16 cellular contexts compared by ENCODE assay signal in genomic region chr1:228939001-228939691, GRCh38.
DNase-seq lines count a peak whose midpoint lies in the region; ATAC-seq and TF ChIP-seq lines count a peak whose summit lies in the region.
"Had no signal": no experiment of that assay in that cellular context is flagged by ENCODE, and none has a peak within 500 bp of the region (broad histone marks: within the 10 kb centered on the region; RNA-seq: fewer than 3 reads in every experiment).

No MANE protein-coding gene starts in this region.

- no peak for ATAC-seq in activated naive CD8-positive, alpha-beta T cell treated with anti-CD3 and anti-CD28 coated beads, Interleukin-2, amount 10 ng/mL, durations not matched to agents 7 days and 5 days (ENCODE audit: low read depth)
- ATAC-seq in activated CD8-positive, alpha-beta T cell treated with anti-CD3 and anti-CD28 coated beads, Interleukin-2, amount 10 ng/mL, durations not matched to agents 7 days and 5 days = no peak
- ATAC-seq in GM19324 (IDR thresholded peaks at IDR 0.05; ENCODE audit: low FRiP score, unreplicated experiment) (no peak), HG03196 (IDR thresholded peaks at IDR 0.05; ENCODE audit: unreplicated experiment) (no peak), GM18505 (IDR thresholded peaks at IDR 0.05; ENCODE audit: unreplicated experiment) (no peak)

- H3K4me1 ChIP-seq in muscle layer of duodenum (ENCODE audit: control insufficient read depth in 1 of 2, insufficient read depth in 2 of 2, low read length in 2 of 2) (peaks cover 0 to 17% of the 10 kb centered on the region in 2 donors), tibial artery (peaks cover 0 to 21% (median 12%) of the 10 kb centered on the region in 4 donors)

- H3K27me3 ChIP-seq in muscle layer of duodenum (ENCODE audit: low read depth, low read length) (no peaks in the 10 kb centered on the region), tibial artery (no peaks in the 10 kb centered on the region)

- intact Hi-C loops in tibial artery (cut with DNase I; ENCODE audit: low total_unique reads) = no loop called here

- no peak for TF ChIP-seq CTCF in tibial artery (IDR thresholded peaks at IDR 0.05)

- H3K4me3 ChIP-seq in muscle layer of duodenum (ENCODE audit: low read depth in 1 of 2, low read length in 2 of 2) (no peak overlapping the region), tibial artery (no peak overlapping the region)
- H3K4me3 ChIP-seq: cardiac muscle cell had no signal

- no peaks in the 10 kb centered on the region for H3K36me3 Mint-ChIP-seq in activated naive CD8-positive, alpha-beta T cell treated with anti-CD3 and anti-CD28 coated beads, Interleukin-2, amount 10 ng/mL, durations not matched to agents 7 days and 5 days
- no peaks in the 10 kb centered on the region for H3K36me3 Mint-ChIP-seq in activated naive CD8-positive, alpha-beta T cell treated with anti-CD3 and anti-CD28 coated beads for 36 hours
- H3K36me3 Mint-ChIP-seq in activated CD8-positive, alpha-beta T cell treated with anti-CD3 and anti-CD28 coated beads, Interleukin-2, amount 10 ng/mL, durations not matched to agents 7 days and 5 days (ENCODE audit: low read depth) = no peaks in the 10 kb centered on the region
- H3K36me3 Mint-ChIP-seq: memory B cell had no signal

- peaks cover 51% of the 10 kb centered on the region for H3K4me1 Mint-ChIP-seq in activated naive CD8-positive, alpha-beta T cell treated with anti-CD3 and anti-CD28 coated beads, Interleukin-2, amount 10 ng/mL, durations not matched to agents 7 days and 5 days
- H3K4me1 Mint-ChIP-seq in activated naive CD8-positive, alpha-beta T cell treated with anti-CD3 and anti-CD28 coated beads for 36 hours = peaks cover 39% of the 10 kb centered on the region
- H3K4me1 Mint-ChIP-seq in activated CD8-positive, alpha-beta T cell treated with anti-CD3 and anti-CD28 coated beads, Interleukin-2, amount 10 ng/mL, durations not matched to agents 7 days and 5 days (ENCODE audit: low read depth) = peaks cover 62% of the 10 kb centered on the region
- H3K4me1 Mint-ChIP-seq: memory B cell had no signal

- no peak for DNase-seq in activated naive CD8-positive, alpha-beta T cell treated with anti-CD3 and anti-CD28 coated beads, Interleukin-2, amount 10 ng/mL, durations not matched to agents 7 days and 5 days
- DNase-seq in activated naive CD8-positive, alpha-beta T cell treated with anti-CD3 and anti-CD28 coated beads for 36 hours = no peak
- DNase-seq in activated CD8-positive, alpha-beta T cell treated with anti-CD3 and anti-CD28 coated beads, Interleukin-2, amount 10 ng/mL, durations not matched to agents 7 days and 5 days = no peak
- DNase-seq in tibial artery = no peak
- DNase-seq: DMS 273 treated with DMSO at 0.1 percent for 48 hours; foreskin fibroblast; NCI-H1417 treated with DMSO at 0.1 percent for 48 hours; OCI-M1; stimulated activated CD4-positive, alpha-beta T cell treated with anti-CD3 and anti-CD28 coated beads, Interleukin-12 subunit alpha, Interleukin-12 subunit beta, amount 100 ng/mL, for 4 hours had no signal

- CTCF ChIA-PET in activated CD8-positive, alpha-beta T cell treated with anti-CD3 and anti-CD28 coated beads, Interleukin-2, amount 10 ng/mL, durations not matched to agents 7 days and 5 days (lab: Charles Lee) = no interaction called here

- peak overlapping the region; percentile 91 for H3K27ac Mint-ChIP-seq in activated naive CD8-positive, alpha-beta T cell treated with anti-CD3 and anti-CD28 coated beads, Interleukin-2, amount 10 ng/mL, durations not matched to agents 7 days and 5 days
- no peak overlapping the region for H3K27ac Mint-ChIP-seq in activated naive CD8-positive, alpha-beta T cell treated with anti-CD3 and anti-CD28 coated beads for 36 hours
- H3K27ac Mint-ChIP-seq in activated CD8-positive, alpha-beta T cell treated with anti-CD3 and anti-CD28 coated beads, Interleukin-2, amount 10 ng/mL, durations not matched to agents 7 days and 5 days = peak overlapping the region; percentile 89
- H3K27ac Mint-ChIP-seq: activated naive CD4-positive, alpha-beta T cell treated with anti-CD3 and anti-CD28 coated beads for 36 hours; memory B cell had no signal

- H3K27ac ChIP-seq in muscle layer of duodenum (ENCODE audit: low read length) (peak overlapping the region; percentile 66), tibial artery (peak overlapping the region; percentile 63 to 68)
- H3K27ac ChIP-seq: cardiac muscle cell had no signal

- H3K9me3 ChIP-seq in muscle layer of duodenum (ENCODE audit: control insufficient read depth in 1 of 2, low read length in 2 of 2) (no peaks in the 10 kb centered on the region), tibial artery (no peaks in the 10 kb centered on the region)

- no peak for TF ChIP-seq POLR2A in GM18505 (IDR thresholded peaks at IDR 0.05; ENCODE audit: borderline replicate concordance, extremely low read depth, insufficient read depth, insufficient read length)

- H3K4me3 Mint-ChIP-seq in activated naive CD8-positive, alpha-beta T cell treated with anti-CD3 and anti-CD28 coated beads, Interleukin-2, amount 10 ng/mL, durations not matched to agents 7 days and 5 days = peak overlapping the region; percentile 57
- no peak overlapping the region for H3K4me3 Mint-ChIP-seq in activated naive CD8-positive, alpha-beta T cell treated with anti-CD3 and anti-CD28 coated beads for 36 hours
- H3K4me3 Mint-ChIP-seq in activated CD8-positive, alpha-beta T cell treated with anti-CD3 and anti-CD28 coated beads, Interleukin-2, amount 10 ng/mL, durations not matched to agents 7 days and 5 days = peak overlapping the region; percentile 49
- H3K4me3 Mint-ChIP-seq: activated naive CD4-positive, alpha-beta T cell treated with anti-CD3 and anti-CD28 coated beads for 36 hours; memory B cell had no signal

- H3K36me3 ChIP-seq in muscle layer of duodenum (ENCODE audit: control insufficient read depth in 1 of 2, insufficient read depth in 2 of 2, low read length in 2 of 2) = no peaks in the 10 kb centered on the region
- H3K36me3 ChIP-seq in tibial artery = no peaks in the 10 kb centered on the region
- H3K36me3 ChIP-seq: cardiac muscle cell had no signal

- no peaks in the 10 kb centered on the region for H3K27me3 Mint-ChIP-seq in activated naive CD8-positive, alpha-beta T cell treated with anti-CD3 and anti-CD28 coated beads, Interleukin-2, amount 10 ng/mL, durations not matched to agents 7 days and 5 days
- no peaks in the 10 kb centered on the region for H3K27me3 Mint-ChIP-seq in activated naive CD8-positive, alpha-beta T cell treated with anti-CD3 and anti-CD28 coated beads for 36 hours
- no peaks in the 10 kb centered on the region for H3K27me3 Mint-ChIP-seq in activated CD8-positive, alpha-beta T cell treated with anti-CD3 and anti-CD28 coated beads, Interleukin-2, amount 10 ng/mL, durations not matched to agents 7 days and 5 days (ENCODE audit: low read depth)

- POLR2A ChIA-PET in activated naive CD8-positive, alpha-beta T cell treated with anti-CD3 and anti-CD28 coated beads, Interleukin-2, amount 10 ng/mL, durations not matched to agents 7 days and 5 days (lab: Charles Lee) = interaction anchor here (1.4 to 1.6 kb wide), 3 partner anchors 11 to 191 kb away, joined by 4 to 6 read pairs (median 5); no protein-coding TSS in a partner anchor
- POLR2A ChIA-PET in activated CD8-positive, alpha-beta T cell treated with anti-CD3 and anti-CD28 coated beads, Interleukin-2, amount 10 ng/mL, durations not matched to agents 7 days and 5 days (lab: Charles Lee) = interaction anchor here (0.9 to 1.2 kb wide), 3 partner anchors 11 to 133 kb away, joined by 3 to 4 read pairs (median 4); no protein-coding TSS in a partner anchor

- H3K9me3 Mint-ChIP-seq in activated naive CD8-positive, alpha-beta T cell treated with anti-CD3 and anti-CD28 coated beads, Interleukin-2, amount 10 ng/mL, durations not matched to agents 7 days and 5 days = no peaks in the 10 kb centered on the region
- H3K9me3 Mint-ChIP-seq in activated naive CD8-positive, alpha-beta T cell treated with anti-CD3 and anti-CD28 coated beads for 36 hours = no peaks in the 10 kb centered on the region
- no peaks in the 10 kb centered on the region for H3K9me3 Mint-ChIP-seq in activated CD8-positive, alpha-beta T cell treated with anti-CD3 and anti-CD28 coated beads, Interleukin-2, amount 10 ng/mL, durations not matched to agents 7 days and 5 days (ENCODE audit: insufficient read depth)
- H3K9me3 Mint-ChIP-seq: activated naive CD4-positive, alpha-beta T cell treated with anti-CD3 and anti-CD28 coated beads for 36 hours; memory B cell had no signal
